In genomic region chr19:35013047-35013819, GRCh38 we compare ENCODE assay signal across 1 cellular context.
TF ChIP-seq lines count a peak whose summit lies in the region.

No MANE protein-coding gene starts in this region.

TF ChIP-seq in HepG2, 621 proteins besides CTCF, POLR2A, EP300 and RAD21 (continues in another document):
- no peak for TF ChIP-seq MIER2 (CRISPR knock-in tag; IDR thresholded peaks at IDR 0.05)
- TF ChIP-seq ZNF567 (CRISPR knock-in tag; IDR thresholded peaks at IDR 0.05; ENCODE audit: borderline replicate concordance) = no peak
- TF ChIP-seq PHF20 (CRISPR knock-in tag; IDR thresholded peaks at IDR 0.05) = no peak
- peak; percentile 8; the same call in 1 of the 2 replicates for TF ChIP-seq FOSL2 (CRISPR knock-in tag; IDR thresholded peaks at IDR 0.05)
- TF ChIP-seq ZFX (CRISPR knock-in tag; IDR thresholded peaks at IDR 0.05; ENCODE audit: low read depth) = peak; percentile 22; the same call in 1 of the 2 replicates
- TF ChIP-seq SALL1 (CRISPR knock-in tag; IDR thresholded peaks at IDR 0.05) = peak; percentile 44
- TF ChIP-seq, protein P1, sequence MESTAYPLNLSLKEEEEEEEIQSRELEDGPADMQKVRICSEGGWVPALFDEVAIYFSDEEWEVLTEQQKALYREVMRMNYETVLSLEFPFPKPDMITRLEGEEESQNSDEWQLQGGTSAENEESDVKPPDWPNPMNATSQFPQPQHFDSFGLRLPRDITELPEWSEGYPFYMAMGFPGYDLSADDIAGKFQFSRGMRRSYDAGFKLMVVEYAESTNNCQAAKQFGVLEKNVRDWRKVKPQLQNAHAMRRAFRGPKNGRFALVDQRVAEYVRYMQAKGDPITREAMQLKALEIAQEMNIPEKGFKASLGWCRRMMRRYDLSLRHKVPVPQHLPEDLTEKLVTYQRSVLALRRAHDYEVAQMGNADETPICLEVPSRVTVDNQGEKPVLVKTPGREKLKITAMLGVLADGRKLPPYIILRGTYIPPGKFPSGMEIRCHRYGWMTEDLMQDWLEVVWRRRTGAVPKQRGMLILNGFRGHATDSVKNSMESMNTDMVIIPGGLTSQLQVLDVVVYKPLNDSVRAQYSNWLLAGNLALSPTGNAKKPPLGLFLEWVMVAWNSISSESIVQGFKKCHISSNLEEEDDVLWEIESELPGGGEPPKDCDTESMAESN (CRISPR knock-in tag; conservative IDR thresholded peaks at IDR 0.05) = peak; percentile 80; the same call in 1 of the 2 replicates
- TF ChIP-seq PHF21A (CRISPR knock-in tag; IDR thresholded peaks at IDR 0.05) = peak; percentile 37; the same call in 1 of the 2 replicates
- TF ChIP-seq, protein P2, sequence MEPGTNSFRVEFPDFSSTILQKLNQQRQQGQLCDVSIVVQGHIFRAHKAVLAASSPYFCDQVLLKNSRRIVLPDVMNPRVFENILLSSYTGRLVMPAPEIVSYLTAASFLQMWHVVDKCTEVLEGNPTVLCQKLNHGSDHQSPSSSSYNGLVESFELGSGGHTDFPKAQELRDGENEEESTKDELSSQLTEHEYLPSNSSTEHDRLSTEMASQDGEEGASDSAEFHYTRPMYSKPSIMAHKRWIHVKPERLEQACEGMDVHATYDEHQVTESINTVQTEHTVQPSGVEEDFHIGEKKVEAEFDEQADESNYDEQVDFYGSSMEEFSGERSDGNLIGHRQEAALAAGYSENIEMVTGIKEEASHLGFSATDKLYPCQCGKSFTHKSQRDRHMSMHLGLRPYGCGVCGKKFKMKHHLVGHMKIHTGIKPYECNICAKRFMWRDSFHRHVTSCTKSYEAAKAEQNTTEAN (CRISPR knock-in tag; conservative IDR thresholded peaks at IDR 0.05) = no peak
- no peak for TF ChIP-seq MXI1 (IDR thresholded peaks at IDR 0.05; ENCODE audit: borderline replicate concordance, low read depth, low read length)
- TF ChIP-seq ZNF720 (CRISPR knock-in tag; IDR thresholded peaks at IDR 0.05) = no peak
- peak; percentile 57; the same call in 1 of the 2 replicates for TF ChIP-seq RXRA (CRISPR knock-in tag; IDR thresholded peaks at IDR 0.05)
- 0 out of 2 replicates have a peak, but pooled peaks have one; percentile 16 for TF ChIP-seq ZNF274 (CRISPR knock-in tag; IDR thresholded peaks at IDR 0.05)
- no peak for TF ChIP-seq NONO (IDR thresholded peaks at IDR 0.05)
- 0 out of 2 replicates have a peak, but pooled peaks have one; percentile 34 for TF ChIP-seq NONO (CRISPR knock-in tag; conservative IDR thresholded peaks at IDR 0.05)
- peak; percentile 24; the same call in 1 of the 2 replicates for TF ChIP-seq GABPB1 (CRISPR knock-in tag; IDR thresholded peaks at IDR 0.05)
- no peak; the same call in 1 of the 2 replicates for TF ChIP-seq DMAP1 (CRISPR knock-in tag; IDR thresholded peaks at IDR 0.05)
- 0 out of 2 replicates have a peak, but pooled peaks have one; percentile 26 for TF ChIP-seq KDM5B (CRISPR knock-in tag; IDR thresholded peaks at IDR 0.05; ENCODE audit: borderline replicate concordance)
- TF ChIP-seq RBM22 (optimal IDR thresholded peaks at IDR 0.05; ENCODE audit: low read length) = peak; percentile 96
- no peak for TF ChIP-seq ZHX1 (CRISPR knock-in tag; IDR thresholded peaks at IDR 0.05; ENCODE audit: low read depth)
- TF ChIP-seq RFX5 (IDR thresholded peaks at IDR 0.05; ENCODE audit: low read depth, low read length) = no peak
- TF ChIP-seq, protein P3, sequence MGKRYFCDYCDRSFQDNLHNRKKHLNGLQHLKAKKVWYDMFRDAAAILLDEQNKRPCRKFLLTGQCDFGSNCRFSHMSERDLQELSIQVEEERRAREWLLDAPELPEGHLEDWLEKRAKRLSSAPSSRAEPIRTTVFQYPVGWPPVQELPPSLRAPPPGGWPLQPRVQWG (CRISPR knock-in tag; IDR thresholded peaks at IDR 0.05; ENCODE audit: borderline replicate concordance, low read depth) = no peak
- TF ChIP-seq ZNF354B (CRISPR knock-in tag; IDR thresholded peaks at IDR 0.05) = no peak
- peak; percentile 45; the same call in 1 of the 2 replicates for TF ChIP-seq ZNF124 (CRISPR knock-in tag; IDR thresholded peaks at IDR 0.05)
- TF ChIP-seq HOXA3 (CRISPR knock-in tag; IDR thresholded peaks at IDR 0.05) = peak; percentile 53; the same call in 1 of the 2 replicates
- peak; percentile 51; the same call in 1 of the 2 replicates for TF ChIP-seq NFKB2 (CRISPR knock-in tag; IDR thresholded peaks at IDR 0.05; ENCODE audit: borderline replicate concordance)
- TF ChIP-seq DR1 (CRISPR knock-in tag; IDR thresholded peaks at IDR 0.05) = no peak
- no peak for TF ChIP-seq HNRNPUL1 (IDR thresholded peaks at IDR 0.05; ENCODE audit: low read depth, low read length)
- TF ChIP-seq, protein P4, sequence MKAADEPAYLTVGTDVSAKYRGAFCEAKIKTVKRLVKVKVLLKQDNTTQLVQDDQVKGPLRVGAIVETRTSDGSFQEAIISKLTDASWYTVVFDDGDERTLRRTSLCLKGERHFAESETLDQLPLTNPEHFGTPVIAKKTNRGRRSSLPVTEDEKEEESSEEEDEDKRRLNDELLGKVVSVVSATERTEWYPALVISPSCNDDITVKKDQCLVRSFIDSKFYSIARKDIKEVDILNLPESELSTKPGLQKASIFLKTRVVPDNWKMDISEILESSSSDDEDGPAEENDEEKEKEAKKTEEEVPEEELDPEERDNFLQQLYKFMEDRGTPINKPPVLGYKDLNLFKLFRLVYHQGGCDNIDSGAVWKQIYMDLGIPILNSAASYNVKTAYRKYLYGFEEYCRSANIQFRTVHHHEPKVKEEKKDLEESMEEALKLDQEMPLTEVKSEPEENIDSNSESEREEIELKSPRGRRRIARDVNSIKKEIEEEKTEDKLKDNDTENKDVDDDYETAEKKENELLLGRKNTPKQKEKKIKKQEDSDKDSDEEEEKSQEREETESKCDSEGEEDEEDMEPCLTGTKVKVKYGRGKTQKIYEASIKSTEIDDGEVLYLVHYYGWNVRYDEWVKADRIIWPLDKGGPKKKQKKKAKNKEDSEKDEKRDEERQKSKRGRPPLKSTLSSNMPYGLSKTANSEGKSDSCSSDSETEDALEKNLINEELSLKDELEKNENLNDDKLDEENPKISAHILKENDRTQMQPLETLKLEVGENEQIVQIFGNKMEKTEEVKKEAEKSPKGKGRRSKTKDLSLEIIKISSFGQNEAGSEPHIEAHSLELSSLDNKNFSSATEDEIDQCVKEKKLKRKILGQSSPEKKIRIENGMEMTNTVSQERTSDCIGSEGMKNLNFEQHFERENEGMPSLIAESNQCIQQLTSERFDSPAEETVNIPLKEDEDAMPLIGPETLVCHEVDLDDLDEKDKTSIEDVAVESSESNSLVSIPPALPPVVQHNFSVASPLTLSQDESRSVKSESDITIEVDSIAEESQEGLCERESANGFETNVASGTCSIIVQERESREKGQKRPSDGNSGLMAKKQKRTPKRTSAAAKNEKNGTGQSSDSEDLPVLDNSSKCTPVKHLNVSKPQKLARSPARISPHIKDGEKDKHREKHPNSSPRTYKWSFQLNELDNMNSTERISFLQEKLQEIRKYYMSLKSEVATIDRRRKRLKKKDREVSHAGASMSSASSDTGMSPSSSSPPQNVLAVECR (CRISPR knock-in tag; IDR thresholded peaks at IDR 0.05; ENCODE audit: borderline replicate concordance) = no peak; the same call in 1 of the 2 replicates
- TF ChIP-seq ZNF710 (CRISPR knock-in tag; IDR thresholded peaks at IDR 0.05; ENCODE audit: borderline replicate concordance) = peak; percentile 42; the same call in 1 of the 2 replicates
- no peak for TF ChIP-seq U2AF1 (optimal IDR thresholded peaks at IDR 0.05; ENCODE audit: low read depth, low read length)
- 0 out of 2 replicates have a peak, but pooled peaks have one; percentile 36 for TF ChIP-seq ZNF414 (CRISPR knock-in tag; IDR thresholded peaks at IDR 0.05)
- TF ChIP-seq IRF1 (CRISPR knock-in tag; IDR thresholded peaks at IDR 0.05; ENCODE audit: low read depth) = no peak
- TF ChIP-seq FOXO4 (CRISPR knock-in tag; conservative IDR thresholded peaks at IDR 0.05) = 0 out of 2 replicates have a peak, but pooled peaks have one; percentile 77
- TF ChIP-seq ZNF574 (CRISPR knock-in tag; IDR thresholded peaks at IDR 0.05) = peak; percentile 35; the same call in 1 of the 2 replicates
